In genomic region chrX:45755719-45756118, GRCh38 we compare ENCODE assay signal across 16 cellular contexts.
DNase-seq lines count a peak whose midpoint lies in the region; ATAC-seq and TF ChIP-seq lines count a peak whose summit lies in the region.
"Had no signal": no experiment of that assay in that cellular context is flagged by ENCODE, and none has a peak within 500 bp of the region (broad histone marks: within the 10 kb centered on the region; RNA-seq: fewer than 3 reads in every experiment).

No MANE protein-coding gene starts in this region.

- peak overlapping the region; percentile 38 for H3K9ac ChIP-seq in HCT116 (ENCODE audit: low read length)
- H3K9ac ChIP-seq: parathyroid adenoma had no signal

- intact Hi-C loops in activated CD4-positive, alpha-beta T cell treated with anti-CD3 and anti-CD28 coated beads, Interleukin-2, amount 10 ng/mL, durations not matched to agents 24 days and 14 days (cut with micrococcal nuclease) = no loop called here
- intact Hi-C loops in HCT116 (cut with micrococcal nuclease) = loop anchor here (5.0 kb wide), 1 partner anchor 238 kb away; no protein-coding TSS in a partner anchor

- peaks cover 99% of the 10 kb centered on the region for H3K79me2 ChIP-seq in HCT116 (ENCODE audit: insufficient read depth, low read length)
- H3K79me2 ChIP-seq: parathyroid adenoma had no signal

- TF ChIP-seq RAD21 in HCT116 (IDR thresholded peaks at IDR 0.05; ENCODE audit: low read depth) = no peak

- H3K27ac ChIP-seq in HCT116 (ENCODE audit: low read depth, low read length) = peak overlapping the region; percentile 94
- H3K27ac ChIP-seq: foreskin keratinocyte, parathyroid adenoma, tibial artery had no signal

- no peaks in the 10 kb centered on the region for H3K9me2 ChIP-seq in HCT116 (ENCODE audit: insufficient read depth)

- DNase-seq in activated CD4-positive, alpha-beta T cell treated with anti-CD3 and anti-CD28 coated beads, Interleukin-2, amount 10 ng/mL, durations not matched to agents 24 days and 14 days = no peak
- no peak for DNase-seq in activated CD4-positive, alpha-beta T cell treated with anti-CD3 and anti-CD28 coated beads, Interleukin-2, amount 50 U/mL, for 4 hours
- DNase-seq in HCT116 (ENCODE audit: low read depth, low spot score) = no peak
- no peak for DNase-seq in activated CD8-positive, alpha-beta T cell treated with anti-CD3 and anti-CD28 coated beads, Interleukin-2, amount 10 ng/mL, durations not matched to agents 7 days and 5 days
- no peak for DNase-seq in natural killer cell treated with Interleukin-12 subunit alpha and Interleukin-12 subunit beta and Interleukin-15 and Interleukin-18, amount 100 ng/mL, for 72 hours (ENCODE audit: low spot score)
- DNase-seq in NCI-H2171 (lab: John Stamatoyannopoulos, UW) = no peak
- no peak for DNase-seq in pons (ENCODE audit: low spot score)
- no peak for DNase-seq in NCI-H2227 treated with DMSO at 0.1 percent for 48 hours (lab: John Stamatoyannopoulos, UW)
- DNase-seq: effector CD8-positive, alpha-beta T cell; NCI-H1436 treated with DMSO at 0.1 percent for 48 hours; NCI-H526; stimulated activated CD4-positive, alpha-beta T cell treated with anti-CD3 and anti-CD28 coated beads, Interleukin-15, amount 100 ng/mL, for 24 hours; tibial artery had no signal

- POLR2A ChIA-PET in HCT116 (lab: Charles Lee) = interaction anchor here (1.0 kb wide), 1 partner anchor 10 kb away, joined by 3 read pairs; no protein-coding TSS in a partner anchor
- POLR2A ChIA-PET in activated CD8-positive, alpha-beta T cell treated with anti-CD3 and anti-CD28 coated beads, Interleukin-2, amount 10 ng/mL, durations not matched to agents 7 days and 5 days (lab: Charles Lee) = interaction anchor here (1.0 to 1.2 kb wide), 2 partner anchors 10 to 13 kb away, joined by 3 to 4 read pairs; no protein-coding TSS in a partner anchor

- RAD21 ChIA-PET in HCT116 (lab: Charles Lee; ENCODE audit: low non-redundant PET in 1 of 2, low total read pairs in 2 of 2, uncharacterized antibody in 2 of 2, unreplicated experiment in 2 of 2) = no interaction called here

- H3K4me1 Mint-ChIP-seq in activated CD4-positive, alpha-beta T cell treated with anti-CD3 and anti-CD28 coated beads, Interleukin-2, amount 10 ng/mL, durations not matched to agents 24 days and 14 days = peaks cover 43% of the 10 kb centered on the region
- peaks cover 46% of the 10 kb centered on the region for H3K4me1 Mint-ChIP-seq in activated CD8-positive, alpha-beta T cell treated with anti-CD3 and anti-CD28 coated beads, Interleukin-2, amount 10 ng/mL, durations not matched to agents 7 days and 5 days (ENCODE audit: low read depth)
- H3K4me1 Mint-ChIP-seq in natural killer cell treated with Interleukin-12 subunit alpha and Interleukin-12 subunit beta and Interleukin-15 and Interleukin-18, amount 100 ng/mL, for 72 hours (ENCODE audit: low read depth in 2 of 2) = peaks cover 38 to 43% of the 10 kb centered on the region in 2 donors

- no peak overlapping the region for H3K4me3 ChIP-seq in HCT116 (replicated peaks in 1 of 2; ENCODE audit: low read depth in 1 of 2, low read length in 2 of 2)
- H3K4me3 ChIP-seq: tibial artery had no signal

- peaks cover 42% of the 10 kb centered on the region for H3K36me3 Mint-ChIP-seq in activated CD4-positive, alpha-beta T cell treated with anti-CD3 and anti-CD28 coated beads, Interleukin-2, amount 10 ng/mL, durations not matched to agents 24 days and 14 days (ENCODE audit: low read depth)
- H3K36me3 Mint-ChIP-seq in activated CD8-positive, alpha-beta T cell treated with anti-CD3 and anti-CD28 coated beads, Interleukin-2, amount 10 ng/mL, durations not matched to agents 7 days and 5 days (ENCODE audit: low read depth) = peaks cover 36% of the 10 kb centered on the region
- peaks cover 18% of the 10 kb centered on the region for H3K36me3 Mint-ChIP-seq in natural killer cell treated with Interleukin-12 subunit alpha and Interleukin-12 subunit beta and Interleukin-15 and Interleukin-18, amount 100 ng/mL, for 72 hours

- no peak for TF ChIP-seq CTCF in HCT116 (IDR thresholded peaks at IDR 0.05 in 2 of 3, conservative IDR thresholded peaks at IDR 0.05 in 1 of 3; ENCODE audit: borderline replicate concordance in 1 of 3, insufficient read depth in 1 of 3, low read depth in 2 of 3, low read length in 2 of 3)

- H2AFZ ChIP-seq in HCT116 (ENCODE audit: low read depth, low read length, poor library complexity, severe bottlenecking) = no peak overlapping the region
- H2AFZ ChIP-seq: parathyroid adenoma had no signal

- ATAC-seq in HCT116 = peak; percentile 32; the same call in 1 of the 2 replicates
- no peak for ATAC-seq in activated CD8-positive, alpha-beta T cell treated with anti-CD3 and anti-CD28 coated beads, Interleukin-2, amount 10 ng/mL, durations not matched to agents 7 days and 5 days
- ATAC-seq in natural killer cell treated with Interleukin-12 subunit alpha and Interleukin-12 subunit beta and Interleukin-15 and Interleukin-18, amount 100 ng/mL, for 72 hours = no peak
- ATAC-seq: foreskin keratinocyte had no signal

- peak overlapping the region; percentile 42; the same call in 1 of the 2 replicates for H3K4me2 ChIP-seq in HCT116 (ENCODE audit: low read length)

- H3K4me1 ChIP-seq in HCT116 (ENCODE audit: control insufficient read depth in 1 of 2, insufficient read depth in 2 of 2, low read length in 2 of 2) = peaks cover 87 to 96% of the 10 kb centered on the region in 2 experiments
- H3K4me1 ChIP-seq: parathyroid adenoma had no signal

- H4K20me1 ChIP-seq in HCT116 (ENCODE audit: insufficient read depth) = peaks cover 5% of the 10 kb centered on the region; the same call in 1 of the 2 replicates

- H3K9me3 ChIP-seq in HCT116 (ENCODE audit: control insufficient read depth in 1 of 2, insufficient read depth in 1 of 2, low read depth in 1 of 2, low read length in 2 of 2) = no peaks in the 10 kb centered on the region
- H3K9me3 ChIP-seq: tibial artery had no signal

- peak overlapping the region; percentile 65 for H3K27ac Mint-ChIP-seq in activated CD4-positive, alpha-beta T cell treated with anti-CD3 and anti-CD28 coated beads, Interleukin-2, amount 10 ng/mL, durations not matched to agents 24 days and 14 days
- peak overlapping the region; percentile 74 for H3K27ac Mint-ChIP-seq in activated CD8-positive, alpha-beta T cell treated with anti-CD3 and anti-CD28 coated beads, Interleukin-2, amount 10 ng/mL, durations not matched to agents 7 days and 5 days
- no peak overlapping the region for H3K27ac Mint-ChIP-seq in natural killer cell treated with Interleukin-12 subunit alpha and Interleukin-12 subunit beta and Interleukin-15 and Interleukin-18, amount 100 ng/mL, for 72 hours
- H3K27ac Mint-ChIP-seq: mesothelial cell of epicardium had no signal

- peaks cover 0 to 33% of the 10 kb centered on the region in 2 experiments; a peak in 3 of 4 replicates for H3K36me3 ChIP-seq in HCT116 (ENCODE audit: control insufficient read depth in 1 of 2, insufficient read depth in 2 of 2, low read length in 2 of 2)
- H3K36me3 ChIP-seq: tibial artery had no signal

- H3K27me3 Mint-ChIP-seq in activated CD4-positive, alpha-beta T cell treated with anti-CD3 and anti-CD28 coated beads, Interleukin-2, amount 10 ng/mL, durations not matched to agents 24 days and 14 days = no peaks in the 10 kb centered on the region
- H3K27me3 Mint-ChIP-seq in activated CD8-positive, alpha-beta T cell treated with anti-CD3 and anti-CD28 coated beads, Interleukin-2, amount 10 ng/mL, durations not matched to agents 7 days and 5 days (ENCODE audit: low read depth) = no peaks in the 10 kb centered on the region
- no peaks in the 10 kb centered on the region for H3K27me3 Mint-ChIP-seq in natural killer cell treated with Interleukin-12 subunit alpha and Interleukin-12 subunit beta and Interleukin-15 and Interleukin-18, amount 100 ng/mL, for 72 hours

- H3K9me3 Mint-ChIP-seq in activated CD4-positive, alpha-beta T cell treated with anti-CD3 and anti-CD28 coated beads, Interleukin-2, amount 10 ng/mL, durations not matched to agents 24 days and 14 days = no peaks in the 10 kb centered on the region
- no peaks in the 10 kb centered on the region for H3K9me3 Mint-ChIP-seq in activated CD8-positive, alpha-beta T cell treated with anti-CD3 and anti-CD28 coated beads, Interleukin-2, amount 10 ng/mL, durations not matched to agents 7 days and 5 days (ENCODE audit: insufficient read depth)
- no peaks in the 10 kb centered on the region for H3K9me3 Mint-ChIP-seq in natural killer cell treated with Interleukin-12 subunit alpha and Interleukin-12 subunit beta and Interleukin-15 and Interleukin-18, amount 100 ng/mL, for 72 hours

- no peaks in the 10 kb centered on the region for H3K27me3 ChIP-seq in HCT116 (ENCODE audit: insufficient read depth, low read length)
- H3K27me3 ChIP-seq: foreskin keratinocyte, tibial artery had no signal

- CTCF ChIA-PET in HCT116 (lab: Charles Lee) = interaction anchor here (1.3 kb wide), 1 partner anchor 240 kb away, joined by 3 read pairs; no protein-coding TSS in a partner anchor
- CTCF ChIA-PET in activated CD8-positive, alpha-beta T cell treated with anti-CD3 and anti-CD28 coated beads, Interleukin-2, amount 10 ng/mL, durations not matched to agents 7 days and 5 days (lab: Charles Lee) = interaction anchor here (1.4 kb wide), 2 partner anchors 45 to 46 kb away, joined by 3 to 6 read pairs; no protein-coding TSS in a partner anchor

- no TSS peak for BruUV-seq in HCT116 (replicated peaks; lab: Mats Ljungman, UMichigan)

- peak overlapping the region; percentile 68 for H3K4me3 Mint-ChIP-seq in activated CD4-positive, alpha-beta T cell treated with anti-CD3 and anti-CD28 coated beads, Interleukin-2, amount 10 ng/mL, durations not matched to agents 24 days and 14 days
- H3K4me3 Mint-ChIP-seq in activated CD8-positive, alpha-beta T cell treated with anti-CD3 and anti-CD28 coated beads, Interleukin-2, amount 10 ng/mL, durations not matched to agents 7 days and 5 days = peak overlapping the region; percentile 18
- peak overlapping the region; percentile 90 for H3K4me3 Mint-ChIP-seq in natural killer cell treated with Interleukin-12 subunit alpha and Interleukin-12 subunit beta and Interleukin-15 and Interleukin-18, amount 100 ng/mL, for 72 hours
- H3K4me3 Mint-ChIP-seq: mesothelial cell of epicardium had no signal

- TF ChIP-seq POLR2A in HCT116 (IDR thresholded peaks at IDR 0.05; ENCODE audit: borderline replicate concordance, extremely low read depth, insufficient read depth, insufficient read length) = no peak

TF ChIP-seq in HCT116, 20 proteins besides CTCF, POLR2A, EP300 and RAD21 (continues in another document):
- no peak for TF ChIP-seq YY1 (IDR thresholded peaks at IDR 0.05; ENCODE audit: extremely low read depth, insufficient replicate concordance, low read depth, low read length)
- no peak for TF ChIP-seq FOSL1 (IDR thresholded peaks at IDR 0.05; ENCODE audit: low read depth)

Comparison
In these comparisons a context has a peak if more than half of its experiments do, and no peak if none do; other contexts are left out.
1. H3K27ac Mint-ChIP-seq: peak in activated CD4-positive, alpha-beta T cell treated with anti-CD3 and anti-CD28 coated beads, Interleukin-2, amount 10 ng/mL, durations not matched to agents 24 days and 14 days (single experiment) and activated CD8-positive, alpha-beta T cell treated with anti-CD3 and anti-CD28 coated beads, Interleukin-2, amount 10 ng/mL, durations not matched to agents 7 days and 5 days (single experiment); none in natural killer cell treated with Interleukin-12 subunit alpha and Interleukin-12 subunit beta and Interleukin-15 and Interleukin-18, amount 100 ng/mL, for 72 hours (0 of 2).
2. H3K4me3 Mint-ChIP-seq: peak in every context shown above with its lines; median percentile 90 in natural killer cell treated with Interleukin-12 subunit alpha and Interleukin-12 subunit beta and Interleukin-15 and Interleukin-18, amount 100 ng/mL, for 72 hours; 68 in activated CD4-positive, alpha-beta T cell treated with anti-CD3 and anti-CD28 coated beads, Interleukin-2, amount 10 ng/mL, durations not matched to agents 24 days and 14 days; 18 in activated CD8-positive, alpha-beta T cell treated with anti-CD3 and anti-CD28 coated beads, Interleukin-2, amount 10 ng/mL, durations not matched to agents 7 days and 5 days.